In the genomic region with DNA sequence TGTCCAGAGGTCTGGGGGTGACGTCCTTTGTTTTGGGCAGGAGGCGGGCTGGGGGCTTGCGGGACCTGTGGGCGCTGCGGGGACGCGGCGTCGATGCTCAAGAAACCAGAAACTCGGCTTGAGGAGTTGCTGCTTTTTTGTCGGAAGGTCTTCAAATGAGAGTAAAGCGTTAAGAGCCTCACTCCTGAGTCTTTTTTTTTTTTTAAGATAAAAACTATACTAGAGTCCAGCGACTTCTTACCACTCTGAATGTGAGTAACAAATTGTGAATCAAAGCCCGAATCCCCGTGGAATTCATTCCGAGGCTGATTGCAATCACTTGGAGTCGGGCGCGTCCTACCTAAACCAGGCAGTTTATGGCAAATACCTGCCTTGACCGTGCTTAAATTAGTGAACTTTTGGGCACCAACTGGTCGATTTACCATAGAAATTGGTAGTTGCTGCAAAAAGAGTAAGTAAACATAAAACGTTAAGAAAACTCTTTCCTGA, we compare ENCODE assay signal across 8 cellular contexts. TPM values are rescaled to one million over a fixed set of nuclear protein-coding genes. Genes with fewer than 3 reads are reported as not detected.
DNase-seq lines count a peak whose midpoint lies in the region; ATAC-seq and TF ChIP-seq lines count a peak whose summit lies in the region.

No MANE protein-coding gene starts in this region.

- no peaks in the 10 kb centered on the region for H3K9me3 ChIP-seq in CD4-positive, CD25-positive, alpha-beta regulatory T cell (ENCODE audit: control insufficient read depth in 2 of 2, low read length in 2 of 2)
- H3K9me3 ChIP-seq in fibroblast of lung (ENCODE audit: control insufficient read depth, insufficient read depth, low read depth, low read length) (no peaks in the 10 kb centered on the region), neuron (ENCODE audit: low read length) (no peaks in the 10 kb centered on the region)

- TF ChIP-seq CTCF in fibroblast of lung (conservative IDR thresholded peaks at IDR 0.05 in 1 of 2, IDR thresholded peaks at IDR 0.05 in 1 of 2; ENCODE audit: low read depth in 1 of 2, low read length in 2 of 2): no peak

- peaks cover 16% of the 10 kb centered on the region for H3K27me3 Mint-ChIP-seq in CD4-positive, CD25-positive, alpha-beta regulatory T cell

- H3K4me3 Mint-ChIP-seq in CD4-positive, CD25-positive, alpha-beta regulatory T cell: peak overlapping the region; percentile 95 to 97 (median 96)

- H3K4me3 ChIP-seq in CD4-positive, CD25-positive, alpha-beta regulatory T cell (ENCODE audit: low read depth, low read length): peak overlapping the region; percentile 87
- H3K4me3 ChIP-seq in fibroblast of lung (replicated peaks in 1 of 4; ENCODE audit: control extremely low read depth in 1 of 4, insufficient read depth in 1 of 4, low read depth in 3 of 4, low read length in 4 of 4): peak overlapping the region; percentile 67 to 97 (median 78)
- H3K4me3 ChIP-seq in neuron (ENCODE audit: low read length): peak overlapping the region; percentile 82

- H2AFZ ChIP-seq in fibroblast of lung (ENCODE audit: low read length) (peak overlapping the region; percentile 9), neuron (ENCODE audit: low read depth, low read length) (peak overlapping the region; percentile 99)

- peak overlapping the region; percentile 90 for H3K9ac ChIP-seq in fibroblast of lung (ENCODE audit: insufficient read depth, low read length)

- H3K36me3 Mint-ChIP-seq in CD4-positive, CD25-positive, alpha-beta regulatory T cell: no peaks in the 10 kb centered on the region

- peaks cover 6 to 24% (median 13%) of the 10 kb centered on the region in 4 donors for H3K4me1 Mint-ChIP-seq in CD4-positive, CD25-positive, alpha-beta regulatory T cell

- peak overlapping the region; percentile 75 for H3K4me2 ChIP-seq in fibroblast of lung (ENCODE audit: extremely low read depth, insufficient read depth, low read length)

- peak overlapping the region; percentile 49 to 89 (median 62) for H3K27ac Mint-ChIP-seq in CD4-positive, CD25-positive, alpha-beta regulatory T cell

- H4K20me1 ChIP-seq in fibroblast of lung (ENCODE audit: control insufficient read depth, extremely low read depth, insufficient read depth, low read length): no peaks in the 10 kb centered on the region

- no peaks in the 10 kb centered on the region for H3K9me3 Mint-ChIP-seq in CD4-positive, CD25-positive, alpha-beta regulatory T cell

- H3K27ac ChIP-seq in CD4-positive, CD25-positive, alpha-beta regulatory T cell (ENCODE audit: insufficient read depth, low read length, poor library complexity, severe bottlenecking): peak overlapping the region; percentile 1
- H3K27ac ChIP-seq in fibroblast of lung (ENCODE audit: insufficient read depth, low read length): peak overlapping the region; percentile 85

- ATAC-seq in CD4-positive, CD25-positive, alpha-beta regulatory T cell (ENCODE audit: low read depth in 2 of 2): no peak
- ATAC-seq in HG03571 (IDR thresholded peaks at IDR 0.05; ENCODE audit: unreplicated experiment): no peak
- no peak for ATAC-seq in GM21515 (IDR thresholded peaks at IDR 0.05; ENCODE audit: unreplicated experiment)

- H3K36me3 ChIP-seq in CD4-positive, CD25-positive, alpha-beta regulatory T cell (ENCODE audit: control insufficient read depth, insufficient read depth, low read length): no peaks in the 10 kb centered on the region
- H3K36me3 ChIP-seq in fibroblast of lung (ENCODE audit: control insufficient read depth, insufficient read depth, low read length) (no peaks in the 10 kb centered on the region), neuron (ENCODE audit: insufficient read depth, low read length) (no peaks in the 10 kb centered on the region)

- H3K4me1 ChIP-seq in CD4-positive, CD25-positive, alpha-beta regulatory T cell (ENCODE audit: control insufficient read depth, insufficient read depth, low read length, poor library complexity, severe bottlenecking): peaks cover 7% of the 10 kb centered on the region
- H3K4me1 ChIP-seq in fibroblast of lung (ENCODE audit: control insufficient read depth, extremely low read depth, insufficient read depth, low read length) (peaks cover 4% of the 10 kb centered on the region), neuron (ENCODE audit: insufficient read depth, low read length) (peaks cover 13% of the 10 kb centered on the region)

- peaks cover 2% of the 10 kb centered on the region for H3K27me3 ChIP-seq in CD4-positive, CD25-positive, alpha-beta regulatory T cell (ENCODE audit: control insufficient read depth, insufficient read depth, low read length)
- H3K27me3 ChIP-seq in fibroblast of lung (ENCODE audit: control insufficient read depth, insufficient read depth, low read length) (no peaks in the 10 kb centered on the region), neuron (ENCODE audit: insufficient read depth, low read length) (peaks cover 6% of the 10 kb centered on the region)

- no peak for DNase-seq in CD4-positive, CD25-positive, alpha-beta regulatory T cell
- DNase-seq in HCEC 1CT (peak; percentile 48), SW480 (ENCODE audit: low spot score) (peak; percentile 32), fibroblast of lung (ENCODE audit: low read depth in 2 of 2) (peak; percentile 47), MV-4-11 (lab: John Stamatoyannopoulos, UW) (no peak)

- peaks cover 54% of the 10 kb centered on the region for H3K79me2 ChIP-seq in fibroblast of lung (ENCODE audit: control insufficient read depth, insufficient read depth, low read length)

RNA-seq across cellular contexts. Expression of a gene that starts 0.6 kb away (rescaled TPM):
- total RNA-seq in CD4-positive, CD25-positive, alpha-beta regulatory T cell: 4.7 TPM
- 1 to 10 TPM; 2.2 to 5.4 (median 2.7) TPM for polyA plus RNA-seq in CD4-positive, CD25-positive, alpha-beta regulatory T cell
- total RNA-seq in fibroblast of lung: 28.0 and 36.2 TPM in 2 replicates
- 32.6 and 61.1 TPM in 2 replicates for polyA plus RNA-seq in fibroblast of lung
- polyA plus RNA-seq in fibroblast of lung (2012): 23.5 and 38.5 TPM in 2 replicates
- 8.4 and 19.6 TPM in 2 replicates for polyA minus RNA-seq in fibroblast of lung (ENCODE audit: low replicate concordance)

RNA-seq across cellular contexts. Expression of a gene that starts 20.5 kb away (rescaled TPM):
- total RNA-seq in CD4-positive, CD25-positive, alpha-beta regulatory T cell: not detected
- polyA plus RNA-seq in CD4-positive, CD25-positive, alpha-beta regulatory T cell: not detected
- 0.17 and 0.26 TPM in 2 replicates for total RNA-seq in fibroblast of lung
- polyA plus RNA-seq in fibroblast of lung: 0.71 and 1.2 TPM in 2 replicates
- 0.83 and 1.1 TPM in 2 replicates for polyA plus RNA-seq in fibroblast of lung (2012)
- polyA minus RNA-seq in fibroblast of lung (ENCODE audit: low replicate concordance): not detected in 2 replicates

Comparison
In these comparisons a context has a peak if more than half of its experiments do, and no peak if none do; other contexts are left out.
1. DNase-seq: peak in HCEC 1CT (single experiment), SW480 (single experiment) and fibroblast of lung (2 of 2); none in CD4-positive, CD25-positive, alpha-beta regulatory T cell (0 of 3) and MV-4-11 (single experiment).
2. Peak in every context shown above with its lines, with median percentiles within 50 percentile points of each other: H3K4me3 ChIP-seq.